In genomic region chr3:112676659-112677234, GRCh38 we compare ENCODE assay signal across 8 cellular contexts. TPM values are rescaled to one million over a fixed set of nuclear protein-coding genes. Genes with fewer than 3 reads are reported as not detected.
DNase-seq lines count a peak whose midpoint lies in the region; TF ChIP-seq lines count a peak whose summit lies in the region.

No MANE protein-coding gene starts in this region.

- H3K79me2 ChIP-seq in Loucy (ENCODE audit: insufficient read depth, low read length), result no peaks in the 10 kb centered on the region

- H3K27me3 ChIP-seq in GM06990 (replicated peaks; ENCODE audit: control insufficient read depth, insufficient read depth, low read length) (no peaks in the 10 kb centered on the region; the same call in 1 of the 2 replicates), Loucy (ENCODE audit: insufficient read depth, low read length, poor library complexity, severe bottlenecking) (peaks cover 4% of the 10 kb centered on the region)

- H3K4me1 ChIP-seq in Loucy (ENCODE audit: insufficient read depth, low read length, poor library complexity, severe bottlenecking), result peaks cover 21% of the 10 kb centered on the region

- no peaks in the 10 kb centered on the region for H3K9me2 ChIP-seq in Loucy (replicated peaks; ENCODE audit: low read depth, low read length)

- H3K4me2 ChIP-seq in Loucy (ENCODE audit: low read depth, low read length, poor library complexity, severe bottlenecking), result peak overlapping the region; percentile 42

- no peak overlapping the region for H3K9ac ChIP-seq in Loucy (ENCODE audit: low read depth, low read length, poor library complexity, severe bottlenecking)

- DNase-seq in GM06990 (ENCODE audit: extremely low read depth, insufficient read length) (peak; percentile 78), H4 (ENCODE audit: low spot score) (peak; percentile 91), T-helper 1 cell (peak in 4 of 5 donors; percentile 22 to 93 (median 36)), amniotic epithelial cell (ENCODE audit: low read depth) (peak; percentile 98), inferior parietal cortex (ENCODE audit: extremely low spot score) (peak; percentile 62), cerebellum (ENCODE audit: low spot score) (no peak)
- peak; percentile 63 to 75 for DNase-seq in stimulated activated CD4-positive, alpha-beta T cell treated with anti-CD3 and anti-CD28 coated beads, Interleukin-1b, Interleukin-23, amount 100 ng/mL, for 4 hours (ENCODE audit: low read depth in 2 of 2)

- no peaks in the 10 kb centered on the region for H4K20me1 ChIP-seq in Loucy (ENCODE audit: insufficient read depth, low read length, poor library complexity, severe bottlenecking)

- H3K9me3 ChIP-seq in Loucy (ENCODE audit: insufficient read depth, low read depth, low read length), result no peaks in the 10 kb centered on the region

- peak overlapping the region; percentile 53 for H2AFZ ChIP-seq in Loucy (ENCODE audit: low read length)

- no peak overlapping the region for H3K4me3 ChIP-seq in GM06990 (replicated peaks; ENCODE audit: low read depth, low read length)
- H3K4me3 ChIP-seq in Loucy (ENCODE audit: low read length, poor library complexity, severe bottlenecking), result peak overlapping the region; percentile 15

- H3F3A ChIP-seq in Loucy (ENCODE audit: low read depth), result no peaks in the 10 kb centered on the region

- TF ChIP-seq CTCF in GM06990 (IDR thresholded peaks at IDR 0.05; ENCODE audit: insufficient read depth, low read length, poor library complexity, severe bottlenecking) (no peak), Loucy (conservative IDR thresholded peaks at IDR 0.05; ENCODE audit: low read length) (no peak)

- H3K36me3 ChIP-seq in GM06990 (ENCODE audit: control insufficient read depth, insufficient read depth, low read length), result no peaks in the 10 kb centered on the region
- no peaks in the 10 kb centered on the region for H3K36me3 ChIP-seq in Loucy (ENCODE audit: insufficient read depth, low read length)

RNA-seq across cellular contexts. Expression of gene CCDC80, which starts 35.8 kb away (rescaled TPM):
- total RNA-seq in H4 (2014; rRNA removed; shearing (Covaris generic)), result 31.7 and 61.0 TPM in 2 replicates
- total RNA-seq in cerebellum, result 12.8 TPM
